16 cellular contexts compared by ENCODE assay signal in genomic region chr12:125143491-125143890, GRCh38. TPM values are rescaled to one million over a fixed set of nuclear protein-coding genes. Genes with fewer than 3 reads are reported as not detected.
DNase-seq lines count a peak whose midpoint lies in the region; ATAC-seq, FAIRE-seq and TF ChIP-seq lines count a peak whose summit lies in the region.
"Had no signal": no experiment of that assay in that cellular context is flagged by ENCODE, and none has a peak within 500 bp of the region (broad histone marks: within the 10 kb centered on the region; RNA-seq: fewer than 3 reads in every experiment).

No MANE protein-coding gene starts in this region.

- intact Hi-C loops in right cardiac atrium (cut with DNase I), result no loop called here
- intact Hi-C loops in body of pancreas (cut with DNase I), result no loop called here

- CTCF ChIA-PET in SK-N-SH (lab: Yijun Ruan, JAX), result no interaction called here

- no peak for TF ChIP-seq RAD21 in SK-N-SH (IDR thresholded peaks at IDR 0.05; ENCODE audit: low read length)

- H3F3A ChIP-seq in SK-N-SH (replicated peaks; ENCODE audit: insufficient read depth), result peaks cover 17% of the 10 kb centered on the region

- 28% methylated on average over 6 of the region's 9 CpGs for whole genome bisulfite sequencing in SK-N-SH (ENCODE audit: low lambda C conversion rate)
- WGBS in right cardiac atrium, result 16% methylated on average over 9 of the region's 9 CpGs
- 48% methylated on average over 9 of the region's 9 CpGs; no CpG with 5 or more reads in 1 of the 2 donors for WGBS in body of pancreas, 2 donors

- POLR2A ChIA-PET in SK-N-SH (lab: Yijun Ruan, JAX), result no interaction called here

- H2AFZ ChIP-seq in SK-N-SH (ENCODE audit: low read depth), result no peak overlapping the region
- H2AFZ ChIP-seq: neural progenitor cell had no signal

- ATAC-seq in SK-N-SH treated with all-trans-retinoic acid at 6 μM for 48 hours (no peak), right cardiac atrium (peak; percentile 81 to 83), GM18868 (IDR thresholded peaks at IDR 0.05; ENCODE audit: unreplicated experiment) (no peak), GM19397 (IDR thresholded peaks at IDR 0.05; ENCODE audit: unreplicated experiment) (no peak), body of pancreas (no peak)
- ATAC-seq: A549, HCT116 had no signal

- H3K27me3 ChIP-seq in SK-N-SH (ENCODE audit: insufficient read depth) (no peaks in the 10 kb centered on the region), right cardiac atrium (ENCODE audit: control insufficient read depth, insufficient read depth) (no peaks in the 10 kb centered on the region), body of pancreas (no peaks in the 10 kb centered on the region)
- H3K27me3 ChIP-seq: neural progenitor cell had no signal

- TF ChIP-seq EP300 in SK-N-SH (IDR thresholded peaks at IDR 0.05; ENCODE audit: borderline replicate concordance in 1 of 2, low read depth in 1 of 2, low read length in 1 of 2), result no peak

- H3K4me3 ChIP-seq in SK-N-SH (ENCODE audit: low read depth in 2 of 2, low read length in 1 of 2) (no peak overlapping the region), right cardiac atrium (ENCODE audit: low read length) (no peak overlapping the region), body of pancreas (no peak overlapping the region)
- H3K4me3 ChIP-seq: A549, lung, neural progenitor cell had no signal

- FAIRE-seq in H54 (lab: Jason Lieb, UNC), result no peak
- FAIRE-seq: A549, GM12892 had no signal

- H3K4me1 ChIP-seq in SK-N-SH (ENCODE audit: control insufficient read depth in 1 of 2, insufficient read depth in 2 of 2, low read depth in 1 of 2, low read length in 1 of 2) (peaks cover 12% of the 10 kb centered on the region in 2 experiments; a peak in 2 of 4 replicates), right cardiac atrium (ENCODE audit: control insufficient read depth, insufficient read depth, low read length) (peaks cover 3% of the 10 kb centered on the region), body of pancreas (no peaks in the 10 kb centered on the region)
- H3K4me1 ChIP-seq: neural progenitor cell had no signal

- DNase-seq in SK-N-SH, result peak; percentile 49
- peak; percentile 12 for DNase-seq in cerebellum (ENCODE audit: low spot score)
- DNase-seq in right cardiac atrium, result peak; percentile 78 to 87 (median 84)
- DNase-seq in H54 (ENCODE audit: insufficient read length, low spot score), result no peak
- no peak for DNase-seq in body of pancreas
- DNase-seq: DMS 273 treated with DMSO at 0.1 percent for 48 hours; effector memory CD4-positive, alpha-beta T cell; NCI-H2171 treated with DMSO at 0.1 percent for 48 hours had no signal

- no peaks in the 10 kb centered on the region for H3K36me3 ChIP-seq in SK-N-SH (replicated peaks in 1 of 2; ENCODE audit: control insufficient read depth in 1 of 2, insufficient read depth in 2 of 2, low read length in 1 of 2)
- H3K36me3 ChIP-seq in body of pancreas (replicated peaks in 1 of 2; ENCODE audit: insufficient read depth in 1 of 2, low read depth in 2 of 2), result no peaks in the 10 kb centered on the region
- H3K36me3 ChIP-seq: neural progenitor cell had no signal

- no peak overlapping the region for H3K4me2 ChIP-seq in SK-N-SH
- H3K4me2 ChIP-seq: A549, neural progenitor cell had no signal

- H4K20me1 ChIP-seq in SK-N-SH (ENCODE audit: insufficient read depth), result no peaks in the 10 kb centered on the region

- H3K9me3 ChIP-seq in SK-N-SH (no peaks in the 10 kb centered on the region), right cardiac atrium (ENCODE audit: control insufficient read depth, low read length) (no peaks in the 10 kb centered on the region), body of pancreas (no peaks in the 10 kb centered on the region)
- H3K9me3 ChIP-seq: A549 had no signal

- no peak for TF ChIP-seq CTCF in SK-N-SH (IDR thresholded peaks at IDR 0.05)
- TF ChIP-seq CTCF in body of pancreas (IDR thresholded peaks at IDR 0.05), result no peak

- H3K27ac ChIP-seq in SK-N-SH (ENCODE audit: low read depth in 2 of 2, low read length in 1 of 2), result no peak overlapping the region
- no peak overlapping the region for H3K27ac ChIP-seq in right cardiac atrium (ENCODE audit: low read length)
- H3K27ac ChIP-seq in body of pancreas, result no peak overlapping the region
- H3K27ac ChIP-seq: A549, neural progenitor cell had no signal

- no peaks in the 10 kb centered on the region for H3K9me2 ChIP-seq in SK-N-SH

- TF ChIP-seq POLR2A in H54 (IDR thresholded peaks at IDR 0.05; ENCODE audit: low read depth, low read length), result no peak
- TF ChIP-seq POLR2A in body of pancreas (IDR thresholded peaks at IDR 0.05), result no peak

- no peaks in the 10 kb centered on the region for H3K79me2 ChIP-seq in SK-N-SH (ENCODE audit: insufficient read depth)

- no peak overlapping the region for H3K9ac ChIP-seq in SK-N-SH
- H3K9ac ChIP-seq: neural progenitor cell had no signal

TF ChIP-seq in SK-N-SH, 30 proteins besides CTCF, POLR2A, EP300 and RAD21 (continues in another document):
- TF ChIP-seq ELF1 (IDR thresholded peaks at IDR 0.05) (no peak), POLR2AphosphoS5 (IDR thresholded peaks at IDR 0.05; ENCODE audit: low read depth, low read length) (no peak), NFIC (IDR thresholded peaks at IDR 0.05; ENCODE audit: borderline replicate concordance) (no peak), FOXM1 (IDR thresholded peaks at IDR 0.05; ENCODE audit: low read depth) (no peak), MEF2A (IDR thresholded peaks at IDR 0.05; ENCODE audit: borderline replicate concordance, low read depth) (no peak), SIN3A (IDR thresholded peaks at IDR 0.05; ENCODE audit: borderline replicate concordance, low read depth, low read length) (no peak), PBX3 (IDR thresholded peaks at IDR 0.05) (no peak), YY1 (IDR thresholded peaks at IDR 0.05; ENCODE audit: low read depth) (no peak)

TF ChIP-seq in SK-N-SH treated with all-trans-retinoic acid at 6 μM for 48 hours, 23 proteins besides CTCF, POLR2A, EP300 and RAD21:
- TF ChIP-seq RARB (CRISPR knock-in tag; IDR thresholded peaks at IDR 0.05) (no peak), ARNTL (CRISPR knock-in tag; IDR thresholded peaks at IDR 0.05; ENCODE audit: borderline replicate concordance, low read depth) (no peak), ZC3H10 (CRISPR knock-in tag; IDR thresholded peaks at IDR 0.05) (no peak), ZNF8 (CRISPR knock-in tag; IDR thresholded peaks at IDR 0.05) (no peak), OSR1 (CRISPR knock-in tag; IDR thresholded peaks at IDR 0.05) (no peak)
TF ChIP-seq in SK-N-SH treated with all-trans-retinoic acid at 6 μM for 48 hours: peak in this region for 0.

RNA-seq across cellular contexts. Expression of gene TMEM132B, which starts 42.7 kb away (rescaled TPM):
- polyA plus RNA-seq in SK-N-SH (2012; rRNA removed), result 0.84 and 0.93 TPM in 2 replicates
- polyA plus RNA-seq in SK-N-SH (2012; cell fraction: cytosol; rRNA removed), result 0.40 and 0.60 TPM in 2 replicates
- 3.0 and 4.3 TPM in 2 replicates for polyA plus RNA-seq in SK-N-SH (2012; cell fraction: nucleus; rRNA removed)
- total RNA-seq in cerebellum, result 24.0 TPM
- total RNA-seq in right cardiac atrium, result 10 to 100 TPM in 3 of 4 donors, 1 to 10 TPM in 1; 8.5 to 14.3 (median 11.8) TPM
- 1.4 TPM for polyA plus RNA-seq in right cardiac atrium
- total RNA-seq in body of pancreas, result under 1 TPM; 0.26 to 0.33 TPM

Comparison
In these comparisons a context has a peak if more than half of its experiments do, and no peak if none do; other contexts are left out.
1. DNase-seq: peak in SK-N-SH (single experiment), cerebellum (single experiment) and right cardiac atrium (3 of 3); none in H54 (single experiment) and body of pancreas (0 of 4).
2. ATAC-seq: peak in right cardiac atrium (2 of 2); none in SK-N-SH treated with all-trans-retinoic acid at 6 μM for 48 hours (single experiment), GM18868 (single experiment), GM19397 (single experiment) and body of pancreas (single experiment).
3. RNA of gene TMEM132B, which starts 42.7 kb away (total RNA-seq): 24.0 TPM in cerebellum (single experiment) and 8.5 to 14.3 TPM in right cardiac atrium; 0.26 to 0.33 TPM in body of pancreas; every median in the first group is over 4 times any median in the second.